Comparison of ENCODE assay signal across 16 cellular contexts in the genomic region with DNA sequence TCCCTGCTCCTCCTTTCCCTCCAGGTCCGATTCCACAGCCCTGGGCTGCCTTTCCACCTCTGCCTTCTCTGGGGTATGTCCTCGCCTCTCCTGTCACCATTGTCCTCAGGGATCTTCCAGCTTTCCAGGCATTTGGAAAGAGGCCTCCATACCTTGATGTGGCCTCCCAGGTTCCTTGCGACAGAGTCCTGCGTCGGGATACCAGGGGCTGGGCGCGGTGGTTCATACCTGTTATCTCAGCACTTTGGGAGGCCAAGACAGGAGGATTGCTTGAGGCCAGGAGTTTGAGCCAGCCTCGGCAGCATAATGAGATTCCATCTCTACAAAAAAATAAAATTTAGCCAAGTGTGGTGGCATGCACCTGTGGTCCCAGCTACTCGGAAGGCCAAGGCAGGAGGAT.
"Had no signal": no experiment of that assay in that cellular context is flagged by ENCODE, and none has a peak within 500 bp of the region (broad histone marks: within the 10 kb centered on the region; RNA-seq: fewer than 3 reads in every experiment).

No MANE protein-coding gene starts in this region.

- H3K9ac ChIP-seq: parathyroid adenoma had no signal

- H3K4me1 ChIP-seq: colonic mucosa had no signal

- FAIRE-seq: keratinocyte had no signal

- H3K9me3 ChIP-seq: colonic mucosa, esophagus muscularis mucosa, neutrophil, transverse colon had no signal

- ATAC-seq: activated T-helper 17 cell treated with anti-CD3 and anti-CD28 coated beads, Interleukin-2, amount 50 U/mL, for 72 hours; left lobe of liver had no signal

- H2AFZ ChIP-seq: parathyroid adenoma had no signal

- DNase-seq: activated CD4-positive, alpha-beta T cell treated with anti-CD3 and anti-CD28 coated beads, Interleukin-2, amount 50 U/mL, for 1 hour; activated naive CD4-positive, alpha-beta T cell treated with anti-CD3 and anti-CD28 coated beads, Interleukin-2, amount 10 ng/mL, durations not matched to agents 7 days and 5 days; colonic mucosa; effector CD4-positive, alpha-beta T cell; hippocampal formation; mammary epithelial cell; stimulated activated CD4-positive, alpha-beta T cell treated with anti-CD3 and anti-CD28 coated beads, Interleukin-12 subunit alpha, Interleukin-12 subunit beta, amount 100 ng/mL, for 4 hours; stimulated activated CD4-positive, alpha-beta T cell treated with anti-CD3 and anti-CD28 coated beads, Interleukin-2, amount 100 ng/mL, for 24 hours; substantia nigra; transverse colon had no signal

- H3K4me3 ChIP-seq: colonic mucosa, esophagus muscularis mucosa, transverse colon had no signal

- H3K27ac ChIP-seq: colonic mucosa, esophagus muscularis mucosa, neutrophil, parathyroid adenoma, transverse colon had no signal

- H3K36me3 ChIP-seq: colonic mucosa, esophagus muscularis mucosa, transverse colon had no signal

- H3K27me3 ChIP-seq: colonic mucosa, esophagus muscularis mucosa, neutrophil, transverse colon had no signal
